ENCODE assay signal across 27 cellular contexts in genomic region chr16:7377231-7377630, GRCh38. TPM values are rescaled to one million over a fixed set of nuclear protein-coding genes. Genes with fewer than 3 reads are reported as not detected.
"Had no signal": no experiment of that assay in that cellular context is flagged by ENCODE, and none has a peak within 500 bp of the region (broad histone marks: within the 10 kb centered on the region; RNA-seq: fewer than 3 reads in every experiment).

No MANE protein-coding gene starts in this region.

- ATAC-seq: foreskin keratinocyte, heart right ventricle, left cardiac atrium, left lung, lower lobe of right lung, mucosa of descending colon had no signal

- H3K27ac ChIP-seq: colonic mucosa, esophagus muscularis mucosa, foreskin keratinocyte, left lung, lower lobe of right lung had no signal

- H3K4me1 ChIP-seq: colonic mucosa, foreskin keratinocyte, left lung, lower lobe of right lung had no signal

- H3K36me3 ChIP-seq: colonic mucosa, esophagus muscularis mucosa, heart right ventricle, left lung, lower lobe of right lung had no signal

- H3K9me3 ChIP-seq: colonic mucosa, esophagus muscularis mucosa, heart right ventricle, left lung, lower lobe of right lung, mucosa of descending colon had no signal

- DNase-seq: colonic mucosa; cortex of kidney; dorsolateral prefrontal cortex; effector CD4-positive, alpha-beta T cell; effector memory CD4-positive, alpha-beta T cell; foreskin keratinocyte; glutamatergic neuron; head of caudate nucleus; heart right ventricle; hippocampal formation; left cardiac atrium; left lung; lower lobe of right lung; mesenchymal stem cell; mucosa of descending colon; naive B cell had no signal

- H3K27me3 ChIP-seq: colonic mucosa, esophagus muscularis mucosa, foreskin keratinocyte, heart right ventricle, left lung had no signal

- H3K4me3 ChIP-seq: colonic mucosa, dorsolateral prefrontal cortex, esophagus muscularis mucosa, heart right ventricle, left lung, lower lobe of right lung, mucosa of descending colon had no signal

RNA-seq across cellular contexts. Expression of gene RBFOX1, which starts 44.6 kb away (rescaled TPM):
- total RNA-seq: chondrocyte, endothelial cell of umbilical vein, epithelial cell of proximal tubule, esophagus muscularis mucosa, fibroblast of lung, fibroblast of villous mesenchyme, foreskin keratinocyte, glomerular endothelial cell, kidney epithelial cell, left lung, lower lobe of right lung, lung microvascular endothelial cell, mesenteric fat pad had no signal
- polyA plus RNA-seq: endothelial cell of umbilical vein, fibroblast of lung, foreskin keratinocyte, keratinocyte had no signal
